ENCODE assay signal across 8 cellular contexts in the genomic region with DNA sequence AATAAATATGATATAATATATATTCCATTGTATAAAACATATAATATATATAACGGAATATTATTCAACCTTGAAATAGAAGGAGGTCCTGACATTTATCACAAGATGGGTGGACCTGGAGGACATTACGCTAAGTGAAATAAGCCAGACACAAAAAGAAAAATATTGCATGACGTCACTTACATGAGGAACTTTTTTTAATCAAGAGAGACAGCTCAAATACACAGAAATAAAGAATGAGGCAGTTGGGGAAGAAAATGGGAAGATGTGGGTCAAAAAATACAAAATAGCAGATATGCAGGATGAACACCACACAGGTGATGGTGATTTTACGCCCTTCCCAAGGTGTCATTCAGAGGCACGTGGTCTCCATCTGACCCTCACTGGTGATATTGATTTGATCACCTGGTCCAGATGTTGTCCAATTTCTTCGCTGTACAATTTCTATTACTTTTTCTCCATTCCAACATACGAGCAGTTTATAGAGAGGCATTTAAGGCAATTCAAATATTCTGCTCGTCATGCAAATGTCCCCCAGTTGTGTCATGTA. TPM values are rescaled to one million over a fixed set of nuclear protein-coding genes. Genes with fewer than 3 reads are reported as not detected.
DNase-seq lines count a peak whose midpoint lies in the region; ATAC-seq, FAIRE-seq and TF ChIP-seq lines count a peak whose summit lies in the region.

No MANE protein-coding gene starts in this region.

- peaks cover 31% of the 10 kb centered on the region for H3K36me3 Mint-ChIP-seq in activated naive CD8-positive, alpha-beta T cell treated with anti-CD3 and anti-CD28 coated beads for 36 hours

- no peak for TF ChIP-seq POLR2A in H54 (IDR thresholded peaks at IDR 0.05; ENCODE audit: low read depth, low read length)

- H3K4me3 Mint-ChIP-seq in activated naive CD8-positive, alpha-beta T cell treated with anti-CD3 and anti-CD28 coated beads for 36 hours = peak overlapping the region; percentile 94

- no peak for FAIRE-seq in H54 (lab: Jason Lieb, UNC)

- H3K4me1 Mint-ChIP-seq in activated naive CD8-positive, alpha-beta T cell treated with anti-CD3 and anti-CD28 coated beads for 36 hours = peaks cover 23% of the 10 kb centered on the region

- ATAC-seq in GM18498 (IDR thresholded peaks at IDR 0.05; ENCODE audit: unreplicated experiment) (peak; percentile 19), HG03196 (IDR thresholded peaks at IDR 0.05; ENCODE audit: unreplicated experiment) (peak; percentile 15)

- DNase-seq in activated naive CD8-positive, alpha-beta T cell treated with anti-CD3 and anti-CD28 coated beads for 36 hours = no peak
- DNase-seq in substantia nigra (lab: John Stamatoyannopoulos, UW) = no peak
- DNase-seq in H54 (ENCODE audit: insufficient read length, low spot score) = no peak
- DNase-seq in stimulated activated CD4-positive, alpha-beta T cell treated with anti-CD3 and anti-CD28 coated beads, Interleukin-1b, Interleukin-23, amount 100 ng/mL, for 48 hours = no peak
- DNase-seq in mesenteric fat pad (ENCODE audit: low spot score) = no peak

- H3K27me3 Mint-ChIP-seq in activated naive CD8-positive, alpha-beta T cell treated with anti-CD3 and anti-CD28 coated beads for 36 hours = no peaks in the 10 kb centered on the region

- H3K27ac ChIP-seq in substantia nigra (ENCODE audit: low read depth, low read length, poor library complexity, severe bottlenecking) = peak overlapping the region; percentile 86

- peak overlapping the region; percentile 92 for H3K4me3 ChIP-seq in iPS-18c (ENCODE audit: insufficient read depth, low read depth, low read length)

- peak overlapping the region; percentile 98 for H3K27ac Mint-ChIP-seq in activated naive CD8-positive, alpha-beta T cell treated with anti-CD3 and anti-CD28 coated beads for 36 hours

- H3K9me3 Mint-ChIP-seq in activated naive CD8-positive, alpha-beta T cell treated with anti-CD3 and anti-CD28 coated beads for 36 hours = peaks cover 7% of the 10 kb centered on the region

- no peaks in the 10 kb centered on the region for H3K9me3 ChIP-seq in iPS-18c (ENCODE audit: control insufficient read depth, insufficient read depth, low read length)

RNA-seq across cellular contexts. Expression of gene ZNF317, which starts 0.5 kb away (rescaled TPM):
- total RNA-seq in activated naive CD8-positive, alpha-beta T cell treated with anti-CD3 and anti-CD28 coated beads for 36 hours = 10 to 100 TPM; 53.4 to 58.2 TPM
- total RNA-seq in mesenteric fat pad = 28.3 TPM

RNA-seq across cellular contexts. Expression of gene OR7G3, which starts 12.9 kb away (rescaled TPM):
- not detected for total RNA-seq in activated naive CD8-positive, alpha-beta T cell treated with anti-CD3 and anti-CD28 coated beads for 36 hours
- not detected for total RNA-seq in mesenteric fat pad

RNA-seq across cellular contexts. Expression of gene OR7G1, which starts 24.1 kb away (rescaled TPM):
- not detected for total RNA-seq in activated naive CD8-positive, alpha-beta T cell treated with anti-CD3 and anti-CD28 coated beads for 36 hours
- total RNA-seq in mesenteric fat pad = not detected

RNA-seq across cellular contexts. Expression of gene OR7G2, which starts 32.4 kb away (rescaled TPM):
- total RNA-seq in activated naive CD8-positive, alpha-beta T cell treated with anti-CD3 and anti-CD28 coated beads for 36 hours = not detected
- total RNA-seq in mesenteric fat pad = not detected

RNA-seq across cellular contexts. Expression of gene OR7D2, which starts 39.1 kb away (rescaled TPM):
- total RNA-seq in activated naive CD8-positive, alpha-beta T cell treated with anti-CD3 and anti-CD28 coated beads for 36 hours = not detected
- total RNA-seq in mesenteric fat pad = not detected
